ENCODE assay signal across 23 cellular contexts in genomic region chr6:82385102-82385501, GRCh38. TPM values are rescaled to one million over a fixed set of nuclear protein-coding genes. Genes with fewer than 3 reads are reported as not detected.
DNase-seq lines count a peak whose midpoint lies in the region; ATAC-seq and TF ChIP-seq lines count a peak whose summit lies in the region.
"Had no signal": no experiment of that assay in that cellular context is flagged by ENCODE, and none has a peak within 500 bp of the region (broad histone marks: within the 10 kb centered on the region; RNA-seq: fewer than 3 reads in every experiment).

No MANE protein-coding gene starts in this region.

- H3K36me3 ChIP-seq in GM06990 (ENCODE audit: control insufficient read depth, insufficient read depth, low read length) (no peaks in the 10 kb centered on the region), MM.1S (replicated peaks; ENCODE audit: insufficient read depth, low read length) (no peaks in the 10 kb centered on the region), esophagus muscularis mucosa (no peaks in the 10 kb centered on the region)
- H3K36me3 ChIP-seq: BLaER1, cardiac muscle cell, lower lobe of right lung, prostate gland, tibial nerve, WERI-Rb-1 had no signal

- TF ChIP-seq EP300 in esophagus muscularis mucosa (IDR thresholded peaks at IDR 0.05): no peak

- WGBS in esophagus muscularis mucosa: 50% methylated on average over 3 of the region's 3 CpGs

- H3K4me2 ChIP-seq in MM.1S (ENCODE audit: low read depth, low read length): peak overlapping the region; percentile 12; the same call in 1 of the 2 replicates
- H3K4me2 ChIP-seq: BLaER1 had no signal

- no peaks in the 10 kb centered on the region for H4K20me1 ChIP-seq in MM.1S (ENCODE audit: insufficient read depth, low read length)
- H4K20me1 ChIP-seq: BLaER1 had no signal

- H3F3A ChIP-seq in MM.1S (ENCODE audit: insufficient read depth, low read length): peaks cover 11% of the 10 kb centered on the region; the same call in 1 of the 2 replicates

- intact Hi-C loops in esophagus muscularis mucosa (cut with DNase I): no loop called here

- H3K27ac ChIP-seq in MM.1S (ENCODE audit: low read length) (no peak overlapping the region), esophagus muscularis mucosa (replicated peaks in 1 of 4) (peak overlapping the region; percentile 65 to 77 (median 75))
- H3K27ac ChIP-seq: BLaER1, cardiac muscle cell, coronary artery, lower lobe of right lung, prostate gland, tibial nerve, WERI-Rb-1 had no signal

- TF ChIP-seq CTCF in GM06990 (IDR thresholded peaks at IDR 0.05; ENCODE audit: insufficient read depth, low read length, poor library complexity, severe bottlenecking) (no peak), MM.1S (IDR thresholded peaks at IDR 0.05; ENCODE audit: low read length) (no peak), esophagus muscularis mucosa (IDR thresholded peaks at IDR 0.05) (no peak)

- H3K27me3 ChIP-seq in GM06990 (replicated peaks; ENCODE audit: control insufficient read depth, insufficient read depth, low read length) (no peaks in the 10 kb centered on the region), MM.1S (replicated peaks; ENCODE audit: insufficient read depth, low read length) (no peaks in the 10 kb centered on the region), esophagus muscularis mucosa (no peaks in the 10 kb centered on the region)
- H3K27me3 ChIP-seq: BLaER1, cardiac muscle cell, tibial nerve had no signal

- ATAC-seq in GM21619 (IDR thresholded peaks at IDR 0.05; ENCODE audit: unreplicated experiment) (peak; percentile 34), HG03521 (IDR thresholded peaks at IDR 0.05; ENCODE audit: unreplicated experiment) (no peak)
- ATAC-seq: activated CD8-positive, alpha-beta memory T cell treated with anti-CD3 and anti-CD28 coated beads, Interleukin-2, amount 10 ng/mL, durations not matched to agents 7 days and 5 days had no signal

- H3K9ac ChIP-seq in MM.1S (ENCODE audit: low read length): no peak overlapping the region
- H3K9ac ChIP-seq: BLaER1 had no signal

- H3K4me1 ChIP-seq in MM.1S (ENCODE audit: low read length): peaks cover 40% of the 10 kb centered on the region
- peaks cover 0 to 61% (median 53%) of the 10 kb centered on the region in 4 donors for H3K4me1 ChIP-seq in esophagus muscularis mucosa
- H3K4me1 ChIP-seq: BLaER1, lower lobe of right lung, prostate gland, tibial nerve had no signal

- no peaks in the 10 kb centered on the region for H3K79me2 ChIP-seq in MM.1S (ENCODE audit: low read length)

- no peaks in the 10 kb centered on the region for H3K9me2 ChIP-seq in MM.1S (replicated peaks; ENCODE audit: insufficient read depth, low read length)

- no peaks in the 10 kb centered on the region for H3K9me3 ChIP-seq in MM.1S (replicated peaks; ENCODE audit: insufficient read depth, low read length)
- H3K9me3 ChIP-seq in esophagus muscularis mucosa: no peaks in the 10 kb centered on the region
- H3K9me3 ChIP-seq: BLaER1, lower lobe of right lung, prostate gland, tibial nerve had no signal

- TF ChIP-seq POLR2A in esophagus muscularis mucosa (IDR thresholded peaks at IDR 0.05; ENCODE audit: low read depth): no peak

- H2AFZ ChIP-seq in MM.1S (ENCODE audit: low read length): no peak overlapping the region

- H3K4me3 ChIP-seq in GM06990 (replicated peaks; ENCODE audit: low read depth, low read length): no peak overlapping the region; the same call in 1 of the 2 replicates
- H3K4me3 ChIP-seq in MM.1S (ENCODE audit: low read length): no peak overlapping the region
- peak overlapping the region in 2 of 4 donors; percentile 1 to 18 for H3K4me3 ChIP-seq in esophagus muscularis mucosa
- H3K4me3 ChIP-seq: BLaER1, cardiac muscle cell, coronary artery, lower lobe of right lung, prostate gland, tibial nerve had no signal

- peak; percentile 41 for DNase-seq in GM06990 (ENCODE audit: extremely low read depth, insufficient read length)
- DNase-seq in MM.1S: peak; percentile 11
- DNase-seq in esophagus muscularis mucosa (ENCODE audit: extremely low spot score): no peak
- no peak for DNase-seq in hepatic stellate cell (ENCODE audit: low spot score)
- DNase-seq in mesenteric fat pad (ENCODE audit: low spot score): no peak
- DNase-seq in NCI-H226: no peak
- DNase-seq: activated CD4-positive, alpha-beta T cell treated with anti-CD3 and anti-CD28 coated beads, Interleukin-2, amount 10 ng/mL, durations not matched to agents 7 days and 5 days; activated CD8-positive, alpha-beta memory T cell treated with anti-CD3 and anti-CD28 coated beads, Interleukin-2, amount 10 ng/mL, durations not matched to agents 7 days and 5 days; aorta; HCEC 1CT; lower lobe of right lung; NCI-H2081; NCI-H524; T-helper 9 cell; WERI-Rb-1 had no signal

RNA-seq across cellular contexts. Expression of gene TPBG, which starts 21.5 kb away (rescaled TPM):
- 100 to 1,000 TPM; 111 to 181 (median 118) TPM for total RNA-seq in esophagus muscularis mucosa
- total RNA-seq in mesenteric fat pad: 15.0 TPM
- total RNA-seq: activated CD8-positive, alpha-beta memory T cell treated with anti-CD3 and anti-CD28 coated beads, Interleukin-2, amount 10 ng/mL, durations not matched to agents 7 days and 5 days; activated T-helper 1 cell treated with anti-CD3 and anti-CD28 coated beads, Interleukin-12 subunit alpha, Interleukin-12 subunit beta, Interleukin-2, Interleukin-4 antibody, amounts not matched to agents 30 ng/mL and 10 ng/mL and 1 ng/mL, durations not matched to agents 14 hours and 24 hours and 36 hours had no signal

Comparison
In these comparisons a context has a peak if more than half of its experiments do, and no peak if none do; other contexts are left out.
1. DNase-seq: peak in GM06990 (single experiment) and MM.1S (single experiment); none in esophagus muscularis mucosa (single experiment), hepatic stellate cell (single experiment), mesenteric fat pad (single experiment) and NCI-H226 (single experiment).